ENCODE assay signal across 8 cellular contexts in the genomic region with DNA sequence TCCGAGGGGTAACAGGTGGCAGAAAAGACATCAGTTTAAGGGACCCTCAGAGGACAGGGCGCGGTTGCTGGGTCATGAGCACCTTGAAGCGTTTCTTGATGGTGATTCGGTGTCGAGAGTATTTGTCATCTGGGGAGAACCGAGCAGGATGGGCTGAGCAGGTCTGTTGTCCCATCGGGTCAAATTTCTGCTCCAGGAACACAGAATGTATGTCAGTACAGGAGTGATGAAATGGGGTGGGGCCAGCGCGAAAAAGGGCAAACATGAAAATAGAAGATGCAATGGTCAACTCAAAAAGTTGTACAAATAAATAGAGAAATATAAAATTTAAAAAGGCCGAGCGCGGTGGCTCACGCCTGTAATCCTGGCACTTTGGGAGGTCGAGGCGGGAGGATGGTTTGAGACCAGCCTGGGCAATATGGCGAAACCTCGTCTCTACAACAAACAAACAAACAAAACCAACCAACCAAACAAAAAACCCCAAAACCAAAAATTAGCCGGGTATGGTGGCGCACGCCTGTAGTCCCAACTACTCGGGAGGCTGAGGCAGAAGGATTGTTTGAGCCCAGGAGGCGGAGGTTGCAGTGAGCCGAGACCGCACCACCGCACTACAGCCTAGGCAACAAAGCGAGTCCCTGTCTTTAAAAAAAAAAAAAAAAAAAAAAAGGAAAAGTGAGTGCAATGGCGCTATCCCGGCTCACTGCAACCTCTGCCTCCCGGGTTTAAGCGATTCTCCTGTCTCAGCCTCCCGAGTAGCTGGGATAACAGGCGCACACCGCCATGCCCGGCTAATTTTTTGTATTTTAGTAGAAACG. TPM values are rescaled to one million over a fixed set of nuclear protein-coding genes. Genes with fewer than 3 reads are reported as not detected.
A peak's percentile ranks its signal among the peaks of the same experiment; 100 is the strongest.
DNase-seq lines count a peak whose midpoint lies in the region; ATAC-seq and TF ChIP-seq lines count a peak whose summit lies in the region.

No MANE protein-coding gene starts in this region.

- H3K79me1 ChIP-seq in neuronal stem cell (ENCODE audit: low read depth, low read length): peaks cover 3% of the 10 kb centered on the region

- H3K4me2 ChIP-seq in MM.1S (ENCODE audit: low read depth, low read length) (peak overlapping the region; percentile 53; the same call in 1 of the 2 replicates), neuronal stem cell (ENCODE audit: insufficient read depth, low read length, poor library complexity, severe bottlenecking) (peak overlapping the region; percentile 74)

- WGBS in endodermal cell (ENCODE audit: insufficient coverage in 1 of 2, insufficient read length in 1 of 2), 2 experiments: 56 to 64% methylated on average over 20 to 36 of the region's 36 CpGs
- WGBS in neuronal stem cell (ENCODE audit: extremely low coverage in 2 of 2, insufficient read length in 2 of 2, insufficient replicate concordance in 1 of 2), 2 donors: no CpG with 5 or more reads among the region's 36 CpGs

- intact Hi-C loops in CD8-positive, alpha-beta T cell (cut with DNase I, micrococcal nuclease): loop anchor here (2.0 to 10.0 kb wide), 4 partner anchors 93 to 241 kb away; partner anchors contain the start of genes GOLGA8A (in 2 of the 2), EMC4 (in 1 of the 2) and EMC7 (in 1 of the 2)

- POLR2A ChIA-PET in CD8-positive, alpha-beta T cell (lab: Charles Lee): interaction anchor here (1.1 to 1.9 kb wide), 4 partner anchors 14 to 30 kb away, joined by 3 to 21 read pairs (median 8); partner anchors contain the start of gene LPCAT4

- peak overlapping the region; percentile 82 for H3K27ac ChIP-seq in CD8-positive, alpha-beta T cell (ENCODE audit: low read depth, low read length)
- H3K27ac ChIP-seq in MM.1S (ENCODE audit: low read length): peak overlapping the region; percentile 75; the same call in 1 of the 2 replicates
- H3K27ac ChIP-seq in endodermal cell (ENCODE audit: low read depth, low read length): no peak overlapping the region
- H3K27ac ChIP-seq in neuronal stem cell (replicated peaks; ENCODE audit: low read length): no peak overlapping the region

- H3K4me3 Mint-ChIP-seq in CD8-positive, alpha-beta T cell: no peak overlapping the region
- H3K4me3 Mint-ChIP-seq in endodermal cell: no peak overlapping the region

- H2BK12ac ChIP-seq in neuronal stem cell (ENCODE audit: low read length): no peak overlapping the region

- no peaks in the 10 kb centered on the region for H3K36me3 ChIP-seq in CD8-positive, alpha-beta T cell (ENCODE audit: insufficient read depth, low read length)
- H3K36me3 ChIP-seq in MM.1S (replicated peaks; ENCODE audit: insufficient read depth, low read length) (no peaks in the 10 kb centered on the region; the same call in 1 of the 2 replicates), endodermal cell (ENCODE audit: control insufficient read depth, insufficient read depth, low read length) (peaks cover 30% of the 10 kb centered on the region), neuronal stem cell (replicated peaks in 1 of 2; ENCODE audit: control insufficient read depth in 2 of 2, insufficient read depth in 2 of 2, low read length in 2 of 2) (peaks cover 0 to 34% of the 10 kb centered on the region in 2 donors)

- CTCF ChIA-PET in CD8-positive, alpha-beta T cell (lab: Charles Lee): interaction anchor here (0.6 to 4.4 kb wide), 14 partner anchors 11 to 302 kb away, joined by 3 to 33 read pairs (median 4); partner anchors contain the start of gene LPCAT4

- no peak overlapping the region for H2BK5ac ChIP-seq in neuronal stem cell (ENCODE audit: low read length)

- H3K14ac ChIP-seq in neuronal stem cell (ENCODE audit: low read length): no peak overlapping the region

- no peaks in the 10 kb centered on the region for H3K27me3 Mint-ChIP-seq in CD8-positive, alpha-beta T cell (ENCODE audit: low read depth)
- no peaks in the 10 kb centered on the region for H3K27me3 Mint-ChIP-seq in endodermal cell (ENCODE audit: insufficient read depth)

- H3K4me1 Mint-ChIP-seq in CD8-positive, alpha-beta T cell (ENCODE audit: low read depth): peaks cover 25% of the 10 kb centered on the region
- H3K4me1 Mint-ChIP-seq in endodermal cell: peaks cover 9% of the 10 kb centered on the region

- no peaks in the 10 kb centered on the region for H3K9me3 ChIP-seq in CD8-positive, alpha-beta T cell (ENCODE audit: low read length)
- H3K9me3 ChIP-seq in MM.1S (replicated peaks; ENCODE audit: insufficient read depth, low read length) (no peaks in the 10 kb centered on the region), endodermal cell (ENCODE audit: control insufficient read depth, low read length) (no peaks in the 10 kb centered on the region), neuronal stem cell (replicated peaks in 1 of 2; ENCODE audit: control insufficient read depth in 2 of 2, insufficient read depth in 1 of 2, low read depth in 1 of 2, low read length in 2 of 2) (peaks cover 3 to 4% of the 10 kb centered on the region in 2 donors)

- no peaks in the 10 kb centered on the region for H3K9me3 Mint-ChIP-seq in CD8-positive, alpha-beta T cell
- no peaks in the 10 kb centered on the region for H3K9me3 Mint-ChIP-seq in endodermal cell

- ATAC-seq in CD8-positive, alpha-beta T cell: no peak
- ATAC-seq in HG03097 (IDR thresholded peaks at IDR 0.05; ENCODE audit: low FRiP score, unreplicated experiment) (no peak), HG03175 (IDR thresholded peaks at IDR 0.05; ENCODE audit: unreplicated experiment) (no peak)

- H3K4me1 ChIP-seq in CD8-positive, alpha-beta T cell (ENCODE audit: insufficient read depth, low read length): peaks cover 20% of the 10 kb centered on the region
- 0 out of 2 replicates have a peak, but pooled peaks cover 5% of the 10 kb centered on the region for H3K4me1 ChIP-seq in MM.1S (ENCODE audit: low read length)
- H3K4me1 ChIP-seq in endodermal cell (ENCODE audit: control insufficient read depth, insufficient read depth, low read length): no peaks in the 10 kb centered on the region
- H3K4me1 ChIP-seq in neuronal stem cell (ENCODE audit: control insufficient read depth in 2 of 2, insufficient read depth in 1 of 2, low read depth in 1 of 2, low read length in 2 of 2): peaks cover 0 to 4% of the 10 kb centered on the region in 2 donors

- H4K20me1 ChIP-seq in MM.1S (ENCODE audit: insufficient read depth, low read length): no peaks in the 10 kb centered on the region

- peak overlapping the region; percentile 85 for H3K27ac Mint-ChIP-seq in CD8-positive, alpha-beta T cell
- peak overlapping the region; percentile 81 for H3K27ac Mint-ChIP-seq in endodermal cell

- H3K4ac ChIP-seq in neuronal stem cell (ENCODE audit: low read length): no peak overlapping the region

- peak overlapping the region; percentile 90 for H3K4me3 ChIP-seq in CD8-positive, alpha-beta T cell (ENCODE audit: low read depth, low read length)
- H3K4me3 ChIP-seq in MM.1S (ENCODE audit: low read length): peak overlapping the region; percentile 84
- H3K4me3 ChIP-seq in endodermal cell (ENCODE audit: low read length): peak overlapping the region; percentile 99
- peak overlapping the region; percentile 78 to 96 for H3K4me3 ChIP-seq in neuronal stem cell (ENCODE audit: low read length in 2 of 2)

- H3K9me2 ChIP-seq in MM.1S (replicated peaks; ENCODE audit: insufficient read depth, low read length): no peaks in the 10 kb centered on the region

- DNase-seq in CD8-positive, alpha-beta T cell: peak in 1 of 7 experiments; percentile 23
- DNase-seq in MM.1S (no peak), endodermal cell (no peak), neuronal stem cell (ENCODE audit: low spot score) (no peak), NCI-H128 (lab: John Stamatoyannopoulos, UW; ENCODE audit: unreplicated experiment) (no peak), iPS-NIHi11 (ENCODE audit: low spot score) (no peak)

- no peak overlapping the region for H3K18ac ChIP-seq in neuronal stem cell (ENCODE audit: low read length)

- no peak overlapping the region for H2AK5ac ChIP-seq in neuronal stem cell (ENCODE audit: low read depth, low read length)

- no peak overlapping the region for H4K8ac ChIP-seq in neuronal stem cell (ENCODE audit: low read depth, low read length)

- no peak for TF ChIP-seq CTCF in CD8-positive, alpha-beta T cell (IDR thresholded peaks at IDR 0.05)
- TF ChIP-seq CTCF in MM.1S (IDR thresholded peaks at IDR 0.05; ENCODE audit: low read length): no peak
- no peak for TF ChIP-seq CTCF in endodermal cell (conservative IDR thresholded peaks at IDR 0.05)

- H3K23ac ChIP-seq in neuronal stem cell (ENCODE audit: low read depth, low read length, poor library complexity): no peak overlapping the region

- no peak overlapping the region for H2BK15ac ChIP-seq in neuronal stem cell (ENCODE audit: low read length)

- H4K91ac ChIP-seq in neuronal stem cell (ENCODE audit: low read depth, low read length, poor library complexity): no peak overlapping the region

- H2AFZ ChIP-seq in MM.1S (ENCODE audit: low read length): peak overlapping the region; percentile 82
- H2AFZ ChIP-seq in neuronal stem cell (ENCODE audit: low read length): peak overlapping the region; percentile 87

- no peak overlapping the region for H2BK120ac ChIP-seq in neuronal stem cell (ENCODE audit: low read depth, low read length)

- H3K79me2 ChIP-seq in MM.1S (ENCODE audit: low read length): peaks cover 36% of the 10 kb centered on the region

- peaks cover 20% of the 10 kb centered on the region for H3F3A ChIP-seq in MM.1S (ENCODE audit: insufficient read depth, low read length)

- H3K27me3 ChIP-seq in CD8-positive, alpha-beta T cell (ENCODE audit: insufficient read depth, low read length): no peaks in the 10 kb centered on the region
- H3K27me3 ChIP-seq in MM.1S (replicated peaks; ENCODE audit: insufficient read depth, low read length): no peaks in the 10 kb centered on the region
- H3K27me3 ChIP-seq in endodermal cell (ENCODE audit: control insufficient read depth, insufficient read depth, low read length, poor library complexity, severe bottlenecking): no peaks in the 10 kb centered on the region
- no peaks in the 10 kb centered on the region for H3K27me3 ChIP-seq in neuronal stem cell (ENCODE audit: control insufficient read depth in 3 of 3, insufficient read depth in 3 of 3, low read depth in 1 of 3, low read length in 3 of 3)

- peak overlapping the region; percentile 69 for H3K9ac ChIP-seq in MM.1S (ENCODE audit: low read length)
- peak overlapping the region; percentile 88 for H3K9ac ChIP-seq in endodermal cell (ENCODE audit: extremely low read depth, low read length, poor library complexity, severe bottlenecking)
- no peak overlapping the region for H3K9ac ChIP-seq in neuronal stem cell (ENCODE audit: low read depth, low read length, poor library complexity)

- H3K36me3 Mint-ChIP-seq in CD8-positive, alpha-beta T cell: peaks cover 30% of the 10 kb centered on the region
- H3K36me3 Mint-ChIP-seq in endodermal cell (ENCODE audit: low read depth): peaks cover 28% of the 10 kb centered on the region

RNA-seq across cellular contexts. Expression of gene NOP10, which starts 0.8 kb away (rescaled TPM):
- total RNA-seq in CD8-positive, alpha-beta T cell: 10 to 100 TPM; 36.6 to 40.1 TPM
- total RNA-seq in endodermal cell: 100 to 1,000 TPM; 193 to 207 TPM
- polyA plus RNA-seq in endodermal cell (2013, experiment 1 of 2): 197 TPM
- polyA plus RNA-seq in endodermal cell (2013, experiment 2 of 2): 189 TPM
- 266 TPM for polyA plus RNA-seq in neuronal stem cell (2013, experiment 1 of 2)
- 270 TPM for polyA plus RNA-seq in neuronal stem cell (2013, experiment 2 of 2)

RNA-seq across cellular contexts. Expression of gene NUTM1, which starts 1.0 kb away (rescaled TPM):
- not detected for total RNA-seq in CD8-positive, alpha-beta T cell
- total RNA-seq in endodermal cell: under 1 TPM in 1 of 2 donors, not detected in 1; 0.09 TPM
- not detected for polyA plus RNA-seq in endodermal cell (2013, experiment 1 of 2)
- not detected for polyA plus RNA-seq in endodermal cell (2013, experiment 2 of 2)
- polyA plus RNA-seq in neuronal stem cell (2013, experiment 1 of 2): 0.01 TPM
- not detected for polyA plus RNA-seq in neuronal stem cell (2013, experiment 2 of 2)

RNA-seq across cellular contexts. Expression of gene SLC12A6, which starts 4.5 kb away (rescaled TPM):
- total RNA-seq in CD8-positive, alpha-beta T cell: 10 to 100 TPM; 55.7 to 60.8 TPM
- total RNA-seq in endodermal cell: 10 to 100 TPM; 18.2 to 23.3 TPM
- polyA plus RNA-seq in endodermal cell (2013, experiment 1 of 2): 13.9 TPM
- polyA plus RNA-seq in endodermal cell (2013, experiment 2 of 2): 12.9 TPM
- 9.4 TPM for polyA plus RNA-seq in neuronal stem cell (2013, experiment 1 of 2)
- 10.4 TPM for polyA plus RNA-seq in neuronal stem cell (2013, experiment 2 of 2)

RNA-seq across cellular contexts. Expression of gene LPCAT4, which starts 24.9 kb away (rescaled TPM):
- total RNA-seq in CD8-positive, alpha-beta T cell: 10 to 100 TPM; 30.9 to 36.3 TPM
- 10 to 100 TPM; 64.7 to 65.6 TPM for total RNA-seq in endodermal cell
- 67.5 TPM for polyA plus RNA-seq in endodermal cell (2013, experiment 1 of 2)
- 57.5 TPM for polyA plus RNA-seq in endodermal cell (2013, experiment 2 of 2)
- polyA plus RNA-seq in neuronal stem cell (2013, experiment 1 of 2): 72.2 TPM
- polyA plus RNA-seq in neuronal stem cell (2013, experiment 2 of 2): 73.0 TPM

Comparison
In these comparisons a context has a peak if more than half of its experiments do, and no peak if none do; other contexts are left out.
1. H3K27ac ChIP-seq: peak in CD8-positive, alpha-beta T cell (single experiment) and MM.1S (single experiment); none in endodermal cell (single experiment) and neuronal stem cell (single experiment).
2. RNA of gene NOP10, which starts 0.8 kb away (total RNA-seq): 193 to 207 TPM in endodermal cell; 36.6 to 40.1 TPM in CD8-positive, alpha-beta T cell; every median in the first group is over 4 times any median in the second.
3. Peak in every context shown above with its lines, with median percentiles within 50 percentile points of each other: H3K4me3 ChIP-seq.